ENCODE assay signal across 8 cellular contexts in the genomic region with DNA sequence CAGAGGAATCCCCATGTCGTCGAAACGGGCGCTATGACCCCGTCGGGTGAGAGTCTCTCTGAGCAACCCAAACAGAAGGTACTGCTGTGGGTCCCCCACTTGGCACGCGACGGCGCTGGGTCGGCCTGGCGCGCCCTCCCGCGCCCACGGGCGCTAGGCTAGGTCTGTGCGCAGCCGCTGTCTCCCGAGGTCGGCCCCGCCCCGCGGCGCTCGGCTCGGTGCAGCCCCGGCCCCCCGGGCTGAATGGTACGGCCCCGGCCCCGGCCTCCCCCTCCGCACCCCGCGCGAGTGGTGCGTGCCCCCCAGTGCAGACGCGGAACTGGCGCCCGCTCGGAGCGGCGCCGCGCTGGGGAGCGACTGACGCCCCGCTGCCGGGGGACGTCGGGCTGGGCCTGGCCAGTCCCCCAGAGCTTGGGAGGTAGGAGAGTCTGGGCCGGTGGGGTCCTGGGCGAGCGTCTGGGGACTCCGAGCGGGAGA. TPM values are rescaled to one million over a fixed set of nuclear protein-coding genes. Genes with fewer than 3 reads are reported as not detected.
A peak's percentile ranks its signal among the peaks of the same experiment; 100 is the strongest.
DNase-seq lines count a peak whose midpoint lies in the region; ATAC-seq and TF ChIP-seq lines count a peak whose summit lies in the region.

MADD (plus strand) TSS at position 305 of the 477 bp plus-strand sequence.

- H3K4me3 ChIP-seq in SU-DHL-6 (ENCODE audit: insufficient read depth, low read length, poor library complexity, severe bottlenecking): peak within 1 kb of the TSS; percentile 76
- peak within 1 kb of the TSS; percentile 44 to 95 (median 84) for H3K4me3 ChIP-seq in heart left ventricle
- peak within 1 kb of the TSS; percentile 80 for H3K4me3 ChIP-seq in upper lobe of right lung

- H3K27me3 Mint-ChIP-seq in activated naive CD8-positive, alpha-beta T cell treated with anti-CD3 and anti-CD28 coated beads, Interleukin-2, amount 50 U/mL, for 24 hours: no peaks in the 10 kb centered on the region
- H3K27me3 Mint-ChIP-seq in progenitor cell of endocrine pancreas: no peaks in the 10 kb centered on the region

- no peaks in the 10 kb centered on the region for H3K9me3 Mint-ChIP-seq in activated naive CD8-positive, alpha-beta T cell treated with anti-CD3 and anti-CD28 coated beads, Interleukin-2, amount 50 U/mL, for 24 hours
- H3K9me3 Mint-ChIP-seq in progenitor cell of endocrine pancreas (ENCODE audit: low read depth): no peaks in the 10 kb centered on the region

- TF ChIP-seq POLR2A in heart left ventricle (IDR thresholded peaks at IDR 0.05): peak in 1 of 2 donors; percentile 66

- POLR2A ChIA-PET in HEK293T (lab: Yijun Ruan, JAX): interaction anchor here (1.0 to 2.2 kb wide), 3 partner anchors 21 to 82 kb away, joined by 4 to 9 read pairs (median 5); partner anchors contain the start of genes ACP2 and DDB2

- H4K20me1 ChIP-seq in SU-DHL-6 (ENCODE audit: low read depth, low read length): peaks cover 13% of the 10 kb centered on the region; the same call in 1 of the 2 replicates

- H3K9ac ChIP-seq in SU-DHL-6 (ENCODE audit: low read length): peak within 1 kb of the TSS; percentile 65

- H3F3A ChIP-seq in SU-DHL-6 (ENCODE audit: insufficient read depth): peaks cover 24% of the 10 kb centered on the region

- peak within 1 kb of the TSS; percentile 86 for H3K4me3 Mint-ChIP-seq in activated naive CD8-positive, alpha-beta T cell treated with anti-CD3 and anti-CD28 coated beads, Interleukin-2, amount 50 U/mL, for 24 hours
- H3K4me3 Mint-ChIP-seq in progenitor cell of endocrine pancreas (ENCODE audit: low read depth): peak within 1 kb of the TSS; percentile 94

- DNase-seq in GM10266 (ENCODE audit: extremely low spot score) (peak; percentile 98), HEK293T (ENCODE audit: extremely low spot score) (peak; percentile 84), NAMALWA (ENCODE audit: low spot score) (peak; percentile 91), heart left ventricle (peak; percentile 89 to 95 (median 91)), progenitor cell of endocrine pancreas (ENCODE audit: low spot score, unreplicated experiment) (peak; percentile 76), upper lobe of right lung (peak; percentile 95)
- DNase-seq in activated naive CD8-positive, alpha-beta T cell treated with anti-CD3 and anti-CD28 coated beads, Interleukin-2, amount 50 U/mL, for 24 hours: peak; percentile 91

- H3K36me3 ChIP-seq in SU-DHL-6 (ENCODE audit: low read length): no peaks in the 10 kb centered on the region
- peaks cover 0 to 18% (median 10%) of the 10 kb centered on the region in 9 donors for H3K36me3 ChIP-seq in heart left ventricle
- H3K36me3 ChIP-seq in upper lobe of right lung: peaks cover 11% of the 10 kb centered on the region

- H3K36me3 Mint-ChIP-seq in activated naive CD8-positive, alpha-beta T cell treated with anti-CD3 and anti-CD28 coated beads, Interleukin-2, amount 50 U/mL, for 24 hours (ENCODE audit: low read depth): peaks cover 14% of the 10 kb centered on the region
- peaks cover 1% of the 10 kb centered on the region for H3K36me3 Mint-ChIP-seq in progenitor cell of endocrine pancreas (ENCODE audit: insufficient read depth)

- H3K4me1 ChIP-seq in heart left ventricle (peaks cover 0 to 53% (median 40%) of the 10 kb centered on the region in 12 donors), upper lobe of right lung (peaks cover 39% of the 10 kb centered on the region)

- H3K27ac Mint-ChIP-seq in activated naive CD8-positive, alpha-beta T cell treated with anti-CD3 and anti-CD28 coated beads, Interleukin-2, amount 50 U/mL, for 24 hours: peak within 1 kb of the TSS; percentile 97
- peak within 1 kb of the TSS; percentile 97 for H3K27ac Mint-ChIP-seq in progenitor cell of endocrine pancreas

- H3K27ac ChIP-seq in SU-DHL-6 (ENCODE audit: low read depth, low read length): peak within 1 kb of the TSS; percentile 70
- peak within 1 kb of the TSS; percentile 92 to 99 (median 98) for H3K27ac ChIP-seq in heart left ventricle
- peak within 1 kb of the TSS; percentile 94 for H3K27ac ChIP-seq in upper lobe of right lung

- peak; percentile 83 for ATAC-seq in activated naive CD8-positive, alpha-beta T cell treated with anti-CD3 and anti-CD28 coated beads, Interleukin-2, amount 50 U/mL, for 24 hours
- ATAC-seq in heart left ventricle (peak; percentile 75 to 94 (median 90)), upper lobe of right lung (peak; percentile 94)

- WGBS in heart left ventricle, 4 donors: 0 to 3% (median 1%) methylated on average over 7 to 57 of the region's 57 CpGs; no CpG with 5 or more reads in 1 of the 4 donors

- no peaks in the 10 kb centered on the region for H3K9me3 ChIP-seq in SU-DHL-6 (ENCODE audit: insufficient read depth, low read length)
- no peaks in the 10 kb centered on the region for H3K9me3 ChIP-seq in heart left ventricle
- H3K9me3 ChIP-seq in upper lobe of right lung: no peaks in the 10 kb centered on the region

- peaks cover 44% of the 10 kb centered on the region for H3K79me2 ChIP-seq in SU-DHL-6 (ENCODE audit: insufficient read depth, low read length)

- TF ChIP-seq CTCF in GM10266 (IDR thresholded peaks at IDR 0.05; ENCODE audit: control insufficient read depth, insufficient read depth, low read depth, missing control alignments) (peak; percentile 13), SU-DHL-6 (IDR thresholded peaks at IDR 0.05; ENCODE audit: insufficient read depth, low read length, poor library complexity, severe bottlenecking) (no peak), heart left ventricle (IDR thresholded peaks at IDR 0.05) (peak in 2 of 12 donors; percentile 26 to 31), progenitor cell of endocrine pancreas (IDR thresholded peaks at IDR 0.05; ENCODE audit: unreplicated experiment) (no peak), upper lobe of right lung (IDR thresholded peaks at IDR 0.05) (no peak)

- peak within 1 kb of the TSS; percentile 74 for H3K4me2 ChIP-seq in SU-DHL-6 (ENCODE audit: low read depth, low read length, poor library complexity, severe bottlenecking)

- no peaks in the 10 kb centered on the region for H3K9me2 ChIP-seq in SU-DHL-6 (replicated peaks; ENCODE audit: insufficient read depth, low read length)

- intact Hi-C loops in heart left ventricle (cut with DNase I) (loop anchor here in 9 of 10 donors (2.0 to 10.0 kb wide), 8 partner anchors 47 to 95 kb away; partner anchors contain the start of genes MYBPC3 (in 4 of the 9) and ARFGAP2 (in 2 of the 9)), upper lobe of right lung (cut with DNase I) (loop anchor here (10.0 kb wide), 1 partner anchor 85 kb away; the partner anchor contains the start of gene MYBPC3)

- peak within 1 kb of the TSS; percentile 47 for H2AFZ ChIP-seq in SU-DHL-6 (ENCODE audit: low read depth, low read length, severe bottlenecking)

- CTCF ChIA-PET in HEK293T (lab: Yijun Ruan, JAX): no interaction called here

- H3K4me1 Mint-ChIP-seq in activated naive CD8-positive, alpha-beta T cell treated with anti-CD3 and anti-CD28 coated beads, Interleukin-2, amount 50 U/mL, for 24 hours: peaks cover 67% of the 10 kb centered on the region
- H3K4me1 Mint-ChIP-seq in progenitor cell of endocrine pancreas (ENCODE audit: low read depth): peaks cover 30% of the 10 kb centered on the region

- H3K27me3 ChIP-seq in SU-DHL-6 (ENCODE audit: low read length): no peaks in the 10 kb centered on the region
- H3K27me3 ChIP-seq in heart left ventricle: no peaks in the 10 kb centered on the region
- H3K27me3 ChIP-seq in upper lobe of right lung: no peaks in the 10 kb centered on the region

TF ChIP-seq in HEK293T, 16 proteins besides CTCF, POLR2A, EP300 and RAD21:
- TF ChIP-seq HDGF (IDR thresholded peaks at IDR 0.05; ENCODE audit: borderline replicate concordance): no peak
- no peak for TF ChIP-seq SUZ12 (IDR thresholded peaks at IDR 0.05)
- TF ChIP-seq NFRKB (IDR thresholded peaks at IDR 0.05): no peak
- TF ChIP-seq ZNF384 (IDR thresholded peaks at IDR 0.05): no peak
- no peak for TF ChIP-seq PKNOX1 (IDR thresholded peaks at IDR 0.05)
- no peak for TF ChIP-seq TARDBP (IDR thresholded peaks at IDR 0.05)
- TF ChIP-seq L3MBTL2 (conservative IDR thresholded peaks at IDR 0.05): no peak
- TF ChIP-seq FOXM1 (IDR thresholded peaks at IDR 0.05; ENCODE audit: borderline replicate concordance): no peak
- TF ChIP-seq ARNT (IDR thresholded peaks at IDR 0.05): no peak
- TF ChIP-seq FOXK2 (IDR thresholded peaks at IDR 0.05): no peak
- TF ChIP-seq CTBP1 (IDR thresholded peaks at IDR 0.05; ENCODE audit: borderline replicate concordance): no peak

RNA-seq across cellular contexts. Expression of gene MADD, which starts in this region (rescaled TPM):
- 10 to 100 TPM; 30.1 to 60.6 (median 42.0) TPM for total RNA-seq in heart left ventricle
- 10 to 100 TPM; 22.6 to 37.5 TPM for polyA plus RNA-seq in heart left ventricle
- total RNA-seq in progenitor cell of endocrine pancreas: 63.8 and 66.5 TPM in 2 replicates
- total RNA-seq in upper lobe of right lung: 50.1 TPM

Comparison
In these comparisons a context has a peak if more than half of its experiments do, and no peak if none do; other contexts are left out.
1. Peak in every context shown above with its lines: DNase-seq, ATAC-seq, H3K4me3 ChIP-seq and H3K27ac ChIP-seq.